ENCODE assay signal across 24 cellular contexts in genomic region chr16:82715160-82715559, GRCh38.
"Had no signal": no experiment of that assay in that cellular context is flagged by ENCODE, and none has a peak within 500 bp of the region (broad histone marks: within the 10 kb centered on the region; RNA-seq: fewer than 3 reads in every experiment).

No MANE protein-coding gene starts in this region.

- H3K27ac ChIP-seq: breast epithelium, SK-N-MC, WERI-Rb-1 had no signal

- ATAC-seq: activated CD4-positive, alpha-beta T cell treated with anti-CD3 and anti-CD28 coated beads for 36 hours; activated CD8-positive, alpha-beta T cell treated with anti-CD3 and anti-CD28 coated beads for 36 hours; K562; PC-3; T-cell had no signal

- H3K4me3 ChIP-seq: breast epithelium, K562, SK-N-MC had no signal

- H3K36me3 ChIP-seq: breast epithelium, WERI-Rb-1 had no signal

- H3K4me1 ChIP-seq: breast epithelium had no signal

- DNase-seq: activated CD4-positive, alpha-beta T cell treated with anti-CD3 and anti-CD28 coated beads for 36 hours; activated CD8-positive, alpha-beta memory T cell treated with anti-CD3 and anti-CD28 coated beads, Interleukin-2, amount 50 U/mL, for 48 hours; activated CD8-positive, alpha-beta T cell treated with anti-CD3 and anti-CD28 coated beads for 36 hours; activated effector memory CD4-positive, alpha-beta T cell treated with Interleukin-2 at 50 U/mL for 16 hours; activated naive CD4-positive, alpha-beta T cell; activated T-cell treated with anti-CD3 and anti-CD28 coated beads, Interleukin-2, amount 50 U/mL, for 1 hour; aorta; central memory CD4-positive, alpha-beta T cell; Karpas-422; MM.1S; NCI-H1105; NCI-H1436; NCI-H1694 treated with DMSO at 0.1 percent for 48 hours; NCI-H2081; NCI-H2171; NCI-H2227 treated with DMSO at 0.1 percent for 48 hours; NCI-H446 treated with DMSO at 0.1 percent for 48 hours; NCI-H526 treated with DMSO at 0.1 percent for 48 hours; T-cell; WERI-Rb-1 had no signal

- H3K9me3 ChIP-seq: breast epithelium had no signal
